ENCODE assay signal across 8 cellular contexts in the genomic region with DNA sequence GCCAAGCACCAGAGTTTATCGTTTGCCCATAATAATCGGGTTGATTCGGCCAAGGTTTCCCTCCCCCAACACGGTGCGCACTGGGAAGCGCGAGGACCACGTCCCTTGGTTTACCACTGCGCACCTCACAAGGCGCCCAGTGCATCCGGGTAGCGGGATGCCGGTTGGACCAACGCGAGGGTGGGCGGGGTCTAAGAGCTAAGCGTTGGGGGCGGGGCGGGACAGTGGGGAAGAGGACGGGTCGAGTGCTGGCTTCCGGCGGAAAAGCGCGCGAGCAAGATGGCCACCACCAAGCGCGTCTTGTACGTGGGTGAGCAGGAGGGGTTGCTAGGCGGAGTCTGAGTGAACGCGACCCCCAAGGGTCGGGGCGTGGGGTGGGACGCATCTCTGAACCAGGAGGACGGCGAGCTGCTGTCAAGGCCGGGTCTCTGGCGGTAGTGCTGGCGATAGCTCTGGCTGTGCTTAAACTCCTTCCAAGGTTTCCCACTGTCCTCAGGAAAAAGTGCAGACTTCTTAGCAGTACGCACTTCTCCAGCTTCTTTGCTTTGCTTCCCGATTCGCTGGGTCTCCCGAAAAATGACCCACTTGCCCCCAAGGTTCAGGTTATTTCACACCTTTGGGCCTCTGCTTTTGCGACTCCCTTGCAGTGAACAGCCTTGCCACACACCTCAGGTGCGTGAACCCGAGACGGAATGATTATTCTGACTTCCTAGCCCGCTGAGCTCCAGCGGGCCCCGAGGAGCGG. TPM values are rescaled to one million over a fixed set of nuclear protein-coding genes. Genes with fewer than 3 reads are reported as not detected.
DNase-seq lines count a peak whose midpoint lies in the region; ATAC-seq and TF ChIP-seq lines count a peak whose summit lies in the region.

A gene (plus strand): TSS at position 261 of the 745 bp plus-strand sequence. CDS start 19 bp downstream, at position 280.

- peaks cover 24% of the 10 kb centered on the region for H3K4me1 ChIP-seq in left ventricle myocardium inferior
- H3K4me1 ChIP-seq in upper lobe of right lung = peaks cover 12% of the 10 kb centered on the region

- H3K27me3 Mint-ChIP-seq in T-helper 17 cell = peaks cover 27% of the 10 kb centered on the region
- H3K27me3 Mint-ChIP-seq in progenitor cell of endocrine pancreas = peaks cover 34% of the 10 kb centered on the region

- TF ChIP-seq CTCF in left ventricle myocardium inferior (IDR thresholded peaks at IDR 0.05; ENCODE audit: borderline replicate concordance) (no peak), progenitor cell of endocrine pancreas (IDR thresholded peaks at IDR 0.05; ENCODE audit: unreplicated experiment) (no peak), upper lobe of right lung (IDR thresholded peaks at IDR 0.05) (no peak)

- DNase-seq in GM04503 (ENCODE audit: low read depth) = peak; percentile 34
- peak; percentile 49 to 97 for DNase-seq in NCI-H187 (lab: John Stamatoyannopoulos, UW)
- DNase-seq in T-helper 17 cell = peak; percentile 76 to 79 (median 77)
- peak; percentile 77 for DNase-seq in amniotic stem cell (lab: John Stamatoyannopoulos, UW)
- DNase-seq in left ventricle myocardium inferior = peak; percentile 97
- DNase-seq in progenitor cell of endocrine pancreas (ENCODE audit: low spot score, unreplicated experiment) = peak; percentile 73
- DNase-seq in upper lobe of right lung = peak; percentile 98

- peak within 1 kb of the TSS; percentile 95 for H3K4me3 ChIP-seq in left ventricle myocardium inferior
- H3K4me3 ChIP-seq in upper lobe of right lung = peak within 1 kb of the TSS; percentile 94

- H3K9me3 ChIP-seq in T-helper 17 cell (ENCODE audit: control insufficient read depth, low read length, poor library complexity, severe bottlenecking) (no peaks in the 10 kb centered on the region), left ventricle myocardium inferior (replicated peaks) (no peaks in the 10 kb centered on the region), upper lobe of right lung (no peaks in the 10 kb centered on the region)

- H3K27ac ChIP-seq in left ventricle myocardium inferior (replicated peaks) = peak within 1 kb of the TSS; percentile 80
- H3K27ac ChIP-seq in upper lobe of right lung = peak within 1 kb of the TSS; percentile 85

- H3K36me3 Mint-ChIP-seq in T-helper 17 cell (ENCODE audit: low read depth) (peaks cover 7% of the 10 kb centered on the region), progenitor cell of endocrine pancreas (ENCODE audit: insufficient read depth) (peaks cover 20% of the 10 kb centered on the region)

- H3K27me3 ChIP-seq in left ventricle myocardium inferior (ENCODE audit: low read depth) (peaks cover 19% of the 10 kb centered on the region), upper lobe of right lung (peaks cover 20% of the 10 kb centered on the region)

- H3K27ac Mint-ChIP-seq in T-helper 17 cell = peak within 1 kb of the TSS; percentile 74
- peak within 1 kb of the TSS; percentile 93 for H3K27ac Mint-ChIP-seq in progenitor cell of endocrine pancreas

- intact Hi-C loops in left ventricle myocardium inferior (cut with micrococcal nuclease) (no loop called here), upper lobe of right lung (cut with DNase I) (no loop called here)

- no peaks in the 10 kb centered on the region for H3K9me3 Mint-ChIP-seq in progenitor cell of endocrine pancreas (ENCODE audit: low read depth)

- H3K4me1 Mint-ChIP-seq in T-helper 17 cell = peaks cover 17% of the 10 kb centered on the region
- peaks cover 20% of the 10 kb centered on the region for H3K4me1 Mint-ChIP-seq in progenitor cell of endocrine pancreas (ENCODE audit: low read depth)

- ATAC-seq in HG02763 (IDR thresholded peaks at IDR 0.05; ENCODE audit: unreplicated experiment) = peak; percentile 89
- peak; percentile 98 for ATAC-seq in T-helper 17 cell
- ATAC-seq in upper lobe of right lung = peak; percentile 99

- H3K4me3 Mint-ChIP-seq in T-helper 17 cell = peak within 1 kb of the TSS; percentile 94
- peak within 1 kb of the TSS; percentile 91 for H3K4me3 Mint-ChIP-seq in progenitor cell of endocrine pancreas (ENCODE audit: low read depth)

- H3K36me3 ChIP-seq in left ventricle myocardium inferior (peaks cover 38% of the 10 kb centered on the region), upper lobe of right lung (peaks cover 34% of the 10 kb centered on the region)

RNA-seq across cellular contexts. Expression of the gene that starts here (rescaled TPM):
- total RNA-seq in T-helper 17 cell = 10 to 100 TPM; 44.8 to 57.5 TPM
- total RNA-seq in left ventricle myocardium inferior = 29.4 TPM
- 47.4 and 51.7 TPM in 2 replicates for total RNA-seq in progenitor cell of endocrine pancreas
- total RNA-seq in upper lobe of right lung = 36.5 TPM

Comparison
In these comparisons a context has a peak if more than half of its experiments do, and no peak if none do; other contexts are left out.
1. Peak in every context shown above with its lines: DNase-seq, ATAC-seq, H3K4me3 ChIP-seq and H3K27ac ChIP-seq.
2. DNase-seq: peak in every context shown above with its lines; median percentile 98 in upper lobe of right lung; 97 in left ventricle myocardium inferior; 77 in T-helper 17 cell; 77 in amniotic stem cell; 73 in NCI-H187; 73 in progenitor cell of endocrine pancreas; 34 in GM04503.